In genomic region chr21:37030864-37031263, GRCh38 we compare ENCODE assay signal across 29 cellular contexts. TPM values are rescaled to one million over a fixed set of nuclear protein-coding genes. Genes with fewer than 3 reads are reported as not detected.
"Had no signal": no experiment of that assay in that cellular context is flagged by ENCODE, and none has a peak within 500 bp of the region (broad histone marks: within the 10 kb centered on the region; RNA-seq: fewer than 3 reads in every experiment).

No MANE protein-coding gene starts in this region.

- DNase-seq: colonic mucosa; cortex of kidney; dermis blood vessel endothelial cell; dorsolateral prefrontal cortex; effector CD4-positive, alpha-beta T cell; effector CD8-positive, alpha-beta T cell; effector memory CD4-positive, alpha-beta T cell; effector memory CD8-positive, alpha-beta T cell; endodermal cell; erythroblast; esophagus squamous epithelium; foreskin fibroblast; foreskin keratinocyte; foreskin melanocyte; gastrocnemius medialis; glutamatergic neuron; heart left ventricle; heart right ventricle had no signal

- H3K4me1 ChIP-seq: colonic mucosa, foreskin keratinocyte, gastrocnemius medialis, heart left ventricle, heart right ventricle had no signal

- H3K27ac ChIP-seq: colonic mucosa, coronary artery, dorsolateral prefrontal cortex, epithelial cell of prostate, esophagus muscularis mucosa, esophagus squamous epithelium, foreskin keratinocyte, gastrocnemius medialis, gastroesophageal sphincter, heart left ventricle, heart right ventricle had no signal

- H3K36me3 ChIP-seq: colonic mucosa, esophagus muscularis mucosa, esophagus squamous epithelium, gastrocnemius medialis, gastroesophageal sphincter, heart left ventricle, heart right ventricle had no signal

- FAIRE-seq: colon, endometrium, endothelial cell of umbilical vein, frontal cortex had no signal

- H3K4me3 ChIP-seq: colonic mucosa, coronary artery, dorsolateral prefrontal cortex, esophagus muscularis mucosa, esophagus squamous epithelium, gastrocnemius medialis, gastroesophageal sphincter, heart left ventricle, heart right ventricle had no signal

- ATAC-seq: effector memory CD8-positive, alpha-beta T cell; esophagus mucosa; foreskin keratinocyte; gastrocnemius medialis; gastroesophageal sphincter; heart left ventricle; heart right ventricle had no signal

- H3K27me3 ChIP-seq: colonic mucosa, dorsolateral prefrontal cortex, esophagus squamous epithelium, gastrocnemius medialis, gastroesophageal sphincter had no signal

- H3K9me3 ChIP-seq: colonic mucosa, esophagus muscularis mucosa, esophagus squamous epithelium, gastrocnemius medialis, gastroesophageal sphincter, heart left ventricle, heart right ventricle had no signal

RNA-seq across cellular contexts. Expression of gene RIPPLY3, which starts 24.4 kb away (rescaled TPM):
- total RNA-seq: endothelial cell of umbilical vein, esophagus mucosa, esophagus muscularis mucosa, fibroblast of lung, frontal cortex, gastrocnemius medialis, gastroesophageal sphincter, glomerular endothelial cell, heart left ventricle, heart right ventricle had no signal
- polyA plus RNA-seq: heart left ventricle had no signal
